Comparison of ENCODE assay signal across 29 cellular contexts in the genomic region with DNA sequence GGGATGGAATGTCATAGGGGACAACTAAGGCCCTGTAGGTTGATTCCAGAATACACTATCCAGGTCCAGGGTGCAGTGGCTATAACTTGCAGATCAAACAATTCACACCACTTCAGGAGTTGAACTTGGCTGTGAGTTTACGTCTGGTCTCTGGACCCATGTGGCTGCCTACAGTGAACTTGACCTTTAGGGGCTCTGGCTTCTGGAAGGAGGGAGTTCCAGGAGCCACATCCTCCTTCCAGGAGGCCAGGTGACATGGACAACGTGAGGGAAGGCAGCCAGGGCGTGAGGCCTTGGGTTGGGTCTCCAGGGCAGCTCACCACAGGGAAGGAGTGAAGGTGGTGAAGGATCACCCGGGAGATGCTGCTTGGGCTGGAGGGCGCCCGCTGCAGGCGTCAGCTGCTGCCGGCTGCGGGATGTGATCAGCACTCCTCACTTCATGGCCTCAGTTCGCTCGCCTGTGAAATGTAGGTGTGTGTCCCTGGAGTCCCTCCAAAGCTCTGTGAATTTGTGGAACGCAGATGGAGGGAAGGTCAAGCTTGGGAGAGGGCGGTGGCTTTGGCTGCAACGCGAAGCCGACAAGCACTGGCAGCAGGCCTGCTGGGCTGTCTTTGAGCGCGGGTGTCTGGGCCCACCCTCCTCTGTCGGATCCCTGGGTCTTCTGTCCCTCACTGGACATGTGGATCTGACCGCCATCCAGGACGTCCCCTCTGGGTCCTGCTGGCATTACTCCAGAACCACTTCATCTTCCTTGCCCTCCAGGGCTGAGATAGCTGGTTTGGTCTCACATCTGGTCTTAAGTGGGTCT.
DNase-seq lines count a peak whose midpoint lies in the region; ATAC-seq and TF ChIP-seq lines count a peak whose summit lies in the region.
"Had no signal": no experiment of that assay in that cellular context is flagged by ENCODE, and none has a peak within 500 bp of the region (broad histone marks: within the 10 kb centered on the region; RNA-seq: fewer than 3 reads in every experiment).

No MANE protein-coding gene starts in this region.

- H3K9ac ChIP-seq in SK-N-SH (no peak overlapping the region), neuronal stem cell (ENCODE audit: low read depth, low read length, poor library complexity) (no peak overlapping the region)

- H2BK120ac ChIP-seq in neuronal stem cell (ENCODE audit: low read depth, low read length), result no peak overlapping the region

- H3K4me2 ChIP-seq in SK-N-SH (no peak overlapping the region), neuronal stem cell (ENCODE audit: insufficient read depth, low read length, poor library complexity, severe bottlenecking) (no peak overlapping the region)
- H3K4me2 ChIP-seq: GM23338 had no signal

- no peaks in the 10 kb centered on the region for H3K9me3 ChIP-seq in SK-N-SH
- no peaks in the 10 kb centered on the region for H3K9me3 ChIP-seq in neuronal stem cell (replicated peaks in 1 of 2; ENCODE audit: control insufficient read depth in 2 of 2, insufficient read depth in 1 of 2, low read depth in 1 of 2, low read length in 2 of 2)
- H3K9me3 ChIP-seq in tibial nerve, result no peaks in the 10 kb centered on the region
- H3K9me3 ChIP-seq in A673 (ENCODE audit: low read depth, low read length, poor library complexity, severe bottlenecking), result no peaks in the 10 kb centered on the region
- H3K9me3 ChIP-seq: adrenal gland, BE2C, left lung, ovary, sigmoid colon, thoracic aorta had no signal

- no peaks in the 10 kb centered on the region for H3F3A ChIP-seq in SK-N-SH (replicated peaks; ENCODE audit: insufficient read depth)

- no peak overlapping the region for H4K8ac ChIP-seq in neuronal stem cell (ENCODE audit: low read depth, low read length)

- TF ChIP-seq RAD21 in SK-N-SH (IDR thresholded peaks at IDR 0.05; ENCODE audit: low read length), result no peak; the same call in 1 of the 2 replicates

- no peaks in the 10 kb centered on the region for H3K36me3 ChIP-seq in SK-N-SH (replicated peaks in 1 of 2; ENCODE audit: control insufficient read depth in 1 of 2, insufficient read depth in 2 of 2, low read length in 1 of 2)
- peaks cover 0 to 20% of the 10 kb centered on the region in 2 donors for H3K36me3 ChIP-seq in neuronal stem cell (replicated peaks in 1 of 2; ENCODE audit: control insufficient read depth in 2 of 2, insufficient read depth in 2 of 2, low read length in 2 of 2)
- no peaks in the 10 kb centered on the region for H3K36me3 ChIP-seq in tibial nerve
- H3K36me3 ChIP-seq in A673 (ENCODE audit: insufficient read depth, low read length, poor library complexity, severe bottlenecking), result no peaks in the 10 kb centered on the region
- H3K36me3 ChIP-seq: adrenal gland, BE2C, left lung, ovary, sigmoid colon, thoracic aorta had no signal

- H3K14ac ChIP-seq in neuronal stem cell (ENCODE audit: low read length), result no peak overlapping the region

- H3K4me1 ChIP-seq in SK-N-SH (ENCODE audit: control insufficient read depth in 1 of 2, insufficient read depth in 2 of 2, low read depth in 1 of 2, low read length in 1 of 2), result peaks cover 0 to 43% of the 10 kb centered on the region in 2 experiments; a peak in 2 of 4 replicates
- peaks cover 31 to 35% of the 10 kb centered on the region in 2 donors for H3K4me1 ChIP-seq in neuronal stem cell (ENCODE audit: control insufficient read depth in 2 of 2, insufficient read depth in 1 of 2, low read depth in 1 of 2, low read length in 2 of 2)
- H3K4me1 ChIP-seq in tibial nerve, result peaks cover 0 to 47% (median 6%) of the 10 kb centered on the region in 4 donors
- peaks cover 10% of the 10 kb centered on the region for H3K4me1 ChIP-seq in A673 (ENCODE audit: insufficient read depth, low read length, poor library complexity, severe bottlenecking)
- H3K4me1 ChIP-seq: BE2C, left lung had no signal

- H2AFZ ChIP-seq in SK-N-SH (ENCODE audit: low read depth) (no peak overlapping the region), neuronal stem cell (ENCODE audit: low read length) (no peak overlapping the region)
- H2AFZ ChIP-seq: GM23338 had no signal

- peak; percentile 67 for ATAC-seq in Right ventricle myocardium superior (ENCODE audit: poor library complexity)
- no peak for ATAC-seq in left lobe of liver
- ATAC-seq in GM18868 (IDR thresholded peaks at IDR 0.05; ENCODE audit: unreplicated experiment), result no peak
- ATAC-seq: GM23338; left lung; naive thymus-derived CD8-positive, alpha-beta T cell; stimulated activated naive CD8-positive, alpha-beta T cell treated with anti-CD3 and anti-CD28 coated beads, Interleukin-15, Interleukin-2, amounts not matched to agents 100 U/mL and 50 U/mL, for 24 hours; T-cell had no signal

- peaks cover 16% of the 10 kb centered on the region for H3K79me1 ChIP-seq in neuronal stem cell (ENCODE audit: low read depth, low read length)

- no peak overlapping the region for H3K23ac ChIP-seq in neuronal stem cell (ENCODE audit: low read depth, low read length, poor library complexity)

- CTCF ChIA-PET in SK-N-SH (lab: Yijun Ruan, JAX), result interaction anchor here (1.0 to 1.7 kb wide), 4 partner anchors 12 to 187 kb away, joined by 3 to 11 read pairs (median 4); no protein-coding TSS in a partner anchor
- CTCF ChIA-PET in A673 (lab: Charles Lee), result interaction anchor here (0.6 kb wide), 2 partner anchors 11 to 202 kb away, joined by 3 to 6 read pairs; no protein-coding TSS in a partner anchor

- H2BK5ac ChIP-seq in neuronal stem cell (ENCODE audit: low read length), result no peak overlapping the region

- H3K18ac ChIP-seq in neuronal stem cell (ENCODE audit: low read length), result peak overlapping the region; percentile 51

- POLR2A ChIA-PET in SK-N-SH (lab: Yijun Ruan, JAX), result no interaction called here
- POLR2A ChIA-PET in A673 (lab: Charles Lee; ENCODE audit: low non-redundant PET), result no interaction called here

- intact Hi-C loops in Right ventricle myocardium superior (cut with DNase I), result no loop called here
- intact Hi-C loops in A673 (cut with micrococcal nuclease; ENCODE audit: unreplicated experiment), result no loop called here

- no peak for TF ChIP-seq POLR2A in tibial nerve (IDR thresholded peaks at IDR 0.05)

- H3K79me2 ChIP-seq in SK-N-SH (ENCODE audit: insufficient read depth), result peaks cover 17% of the 10 kb centered on the region

- TF ChIP-seq CTCF in SK-N-SH (IDR thresholded peaks at IDR 0.05), result no peak
- no peak for TF ChIP-seq CTCF in tibial nerve (IDR thresholded peaks at IDR 0.05)
- no peak for TF ChIP-seq CTCF in A673 (conservative IDR thresholded peaks at IDR 0.05; ENCODE audit: low read depth, low read length)

- no peak overlapping the region for H2AK5ac ChIP-seq in neuronal stem cell (ENCODE audit: low read depth, low read length)

- no peak overlapping the region for H2BK15ac ChIP-seq in neuronal stem cell (ENCODE audit: low read length)

- peak overlapping the region in 1 of 2 experiments; percentile 50; a peak in 2 of 4 replicates for H3K27ac ChIP-seq in SK-N-SH (ENCODE audit: low read depth in 2 of 2, low read length in 1 of 2)
- no peak overlapping the region for H3K27ac ChIP-seq in neuronal stem cell (replicated peaks; ENCODE audit: low read length)
- peak overlapping the region in 2 of 4 donors; percentile 42 to 50 for H3K27ac ChIP-seq in tibial nerve
- no peak overlapping the region for H3K27ac ChIP-seq in A673 (ENCODE audit: low read depth, low read length, poor library complexity, severe bottlenecking)
- H3K27ac ChIP-seq: epithelial cell of prostate, left lung, ovary, sigmoid colon, thoracic aorta had no signal

- BruUV-seq in A673 (replicated peaks; lab: Mats Ljungman, UMichigan), result no TSS peak

- no peak overlapping the region for H3K4ac ChIP-seq in neuronal stem cell (ENCODE audit: low read length)

- H2BK12ac ChIP-seq in neuronal stem cell (ENCODE audit: low read length), result no peak overlapping the region

- DNase-seq in SK-N-SH (peak; percentile 90), Right ventricle myocardium superior (peak; percentile 71), neuronal stem cell (ENCODE audit: low spot score) (no peak), tibial nerve (ENCODE audit: low spot score in 2 of 2) (peak; percentile 29), A673 (ENCODE audit: low spot score) (no peak), left lobe of liver (ENCODE audit: low spot score) (no peak)
- DNase-seq: ACHN; activated CD4-positive, alpha-beta T cell treated with anti-CD3 and anti-CD28 coated beads, Interleukin-2, amount 50 U/mL, for 48 hours; activated naive CD4-positive, alpha-beta T cell treated with anti-CD3 and anti-CD28 coated beads for 36 hours; BE2C; effector CD4-positive, alpha-beta T cell; hippocampal formation; immature natural killer cell; naive thymus-derived CD8-positive, alpha-beta T cell; NCI-H1092; NCI-H1694 treated with DMSO at 0.1 percent for 48 hours; NCI-H2171 treated with DMSO at 0.1 percent for 48 hours; NCI-H524; sigmoid colon; stimulated activated CD4-positive, alpha-beta T cell treated with anti-CD3 and anti-CD28 coated beads, Interleukin-15, amount 100 ng/mL, for 24 hours; stimulated activated naive CD8-positive, alpha-beta T cell treated with anti-CD3 and anti-CD28 coated beads, Interleukin-15, Interleukin-2, amounts not matched to agents 100 U/mL and 50 U/mL, for 24 hours; T-cell had no signal

- TF ChIP-seq EP300 in SK-N-SH (IDR thresholded peaks at IDR 0.05; ENCODE audit: borderline replicate concordance in 1 of 2, low read depth in 1 of 2, low read length in 1 of 2) (peak in 1 of 2 experiments; percentile 89; a peak in 2 of 4 replicates), tibial nerve (IDR thresholded peaks at IDR 0.05) (peak in 1 of 2 donors; percentile 42)

- H4K91ac ChIP-seq in neuronal stem cell (ENCODE audit: low read depth, low read length, poor library complexity), result no peak overlapping the region

- no peaks in the 10 kb centered on the region for H4K20me1 ChIP-seq in SK-N-SH (ENCODE audit: insufficient read depth)

- H3K9me2 ChIP-seq in SK-N-SH, result no peaks in the 10 kb centered on the region

- 75% methylated on average over 11 of the region's 21 CpGs for WGBS in SK-N-SH (ENCODE audit: low lambda C conversion rate)
- WGBS in neuronal stem cell (ENCODE audit: extremely low coverage in 2 of 2, insufficient read length in 2 of 2, insufficient replicate concordance in 1 of 2), 2 donors, result no CpG with 5 or more reads among the region's 21 CpGs
- 57 to 61% methylated on average over 20 to 21 of the region's 21 CpGs for WGBS in tibial nerve, 2 donors

- H3K27me3 ChIP-seq in SK-N-SH (ENCODE audit: insufficient read depth) (no peaks in the 10 kb centered on the region), neuronal stem cell (ENCODE audit: control insufficient read depth in 3 of 3, insufficient read depth in 3 of 3, low read depth in 1 of 3, low read length in 3 of 3) (no peaks in the 10 kb centered on the region), tibial nerve (no peaks in the 10 kb centered on the region), A673 (replicated peaks; ENCODE audit: insufficient read depth, low read depth, low read length, poor library complexity) (no peaks in the 10 kb centered on the region)
- H3K27me3 ChIP-seq: adrenal gland, BE2C, ovary, sigmoid colon had no signal

- no peak overlapping the region for H3K4me3 ChIP-seq in SK-N-SH (ENCODE audit: low read depth in 2 of 2, low read length in 1 of 2)
- no peak overlapping the region for H3K4me3 ChIP-seq in neuronal stem cell (ENCODE audit: low read length in 2 of 2)
- no peak overlapping the region for H3K4me3 ChIP-seq in tibial nerve
- H3K4me3 ChIP-seq in A673 (ENCODE audit: low read depth, low read length, poor library complexity, severe bottlenecking), result no peak overlapping the region
- H3K4me3 ChIP-seq: adrenal gland, GM23338, left lung, ovary, sigmoid colon, thoracic aorta had no signal

Comparison
In these comparisons a context has a peak if more than half of its experiments do, and no peak if none do; other contexts are left out.
1. DNase-seq: peak in SK-N-SH (single experiment), Right ventricle myocardium superior (single experiment) and tibial nerve (2 of 2); none in neuronal stem cell (single experiment), A673 (single experiment) and left lobe of liver (single experiment).